Comparison of ENCODE assay signal across 19 cellular contexts in genomic region chr14:81506512-81506911, GRCh38.
"Had no signal": no experiment of that assay in that cellular context is flagged by ENCODE, and none has a peak within 500 bp of the region (broad histone marks: within the 10 kb centered on the region; RNA-seq: fewer than 3 reads in every experiment).

No MANE protein-coding gene starts in this region.

- DNase-seq: effector memory CD4-positive, alpha-beta T cell; glutamatergic neuron; immature natural killer cell; left ventricle myocardium inferior; lower lobe of right lung; mesenchymal stem cell; midbrain; naive B cell; posterior cingulate gyrus; stimulated activated CD4-positive, alpha-beta T cell treated with anti-CD3 and anti-CD28 coated beads, Interleukin-12 subunit alpha, Interleukin-12 subunit beta, amount 100 ng/mL, for 4 hours; stimulated activated naive CD4-positive, alpha-beta T cell treated with Interleukin-2 at 50 U/mL for 16 hours; tibial artery; upper lobe of left lung; uterus had no signal

- ATAC-seq: gastroesophageal sphincter, lower lobe of right lung, sciatic nerve had no signal

- H3K4me3 ChIP-seq: coronary artery, esophagus muscularis mucosa, gastroesophageal sphincter, left ventricle myocardium inferior, lower lobe of right lung, tibial artery, upper lobe of left lung, uterus had no signal

- H3K4me3 Mint-ChIP-seq: immature natural killer cell had no signal

- H3K27me3 ChIP-seq: esophagus muscularis mucosa, gastroesophageal sphincter, tibial artery, upper lobe of left lung, uterus had no signal

- H3K9me3 ChIP-seq: esophagus muscularis mucosa, gastroesophageal sphincter, left ventricle myocardium inferior, lower lobe of right lung, tibial artery, upper lobe of left lung, uterus had no signal

- H3K27me3 Mint-ChIP-seq: naive B cell had no signal

- H3K9me3 Mint-ChIP-seq: immature natural killer cell, naive B cell had no signal

- H3K27ac ChIP-seq: coronary artery, epithelial cell of prostate, esophagus muscularis mucosa, gastroesophageal sphincter, left ventricle myocardium inferior, lower lobe of right lung, tibial artery, upper lobe of left lung, uterus had no signal

- H3K36me3 ChIP-seq: uterus had no signal
